Comparison of ENCODE assay signal across 1 cellular context in genomic region chr1:61313906-61314422, GRCh38.
TF ChIP-seq lines count a peak whose summit lies in the region.

No MANE protein-coding gene starts in this region.

TF ChIP-seq in WTC11, 78 proteins besides CTCF, POLR2A, EP300 and RAD21 (continued from another document):
- TF ChIP-seq ARID4B (CRISPR knock-in tag; IDR thresholded peaks at IDR 0.05; ENCODE audit: borderline replicate concordance) (no peak), ZNF219 (CRISPR knock-in tag; IDR thresholded peaks at IDR 0.05; ENCODE audit: borderline replicate concordance) (no peak), TP53 (CRISPR knock-in tag; IDR thresholded peaks at IDR 0.05) (no peak), ERG (CRISPR knock-in tag; IDR thresholded peaks at IDR 0.05) (no peak), IRF2 (CRISPR knock-in tag; IDR thresholded peaks at IDR 0.05; ENCODE audit: borderline replicate concordance, low read depth) (no peak), TEAD4 (CRISPR knock-in tag; IDR thresholded peaks at IDR 0.05) (no peak), ZSCAN18 (CRISPR knock-in tag; IDR thresholded peaks at IDR 0.05) (no peak), TEAD1 (CRISPR knock-in tag; IDR thresholded peaks at IDR 0.05) (no peak)
